Comparison of ENCODE assay signal across 8 cellular contexts in genomic region chr11:84384637-84385227, GRCh38.
DNase-seq lines count a peak whose midpoint lies in the region; ATAC-seq and TF ChIP-seq lines count a peak whose summit lies in the region.

No MANE protein-coding gene starts in this region.

- no peak for TF ChIP-seq EP300 in gastroesophageal sphincter (IDR thresholded peaks at IDR 0.05)

- H3K27me3 Mint-ChIP-seq in activated naive CD4-positive, alpha-beta T cell treated with anti-CD3 and anti-CD28 coated beads for 36 hours (ENCODE audit: low read depth): no peaks in the 10 kb centered on the region
- H3K27me3 Mint-ChIP-seq in activated T-helper 1 cell treated with anti-CD3 and anti-CD28 coated beads, Interleukin-12 subunit alpha, Interleukin-12 subunit beta, Interleukin-2, Interleukin-4 antibody, amounts not matched to agents 30 ng/mL and 10 ng/mL and 1 ng/mL, durations not matched to agents 14 hours and 24 hours and 36 hours (ENCODE audit: insufficient read depth): no peaks in the 10 kb centered on the region

- DNase-seq in activated naive CD4-positive, alpha-beta T cell treated with anti-CD3 and anti-CD28 coated beads for 36 hours: peak; percentile 51
- no peak for DNase-seq in activated naive CD4-positive, alpha-beta T cell treated with anti-CD3 and anti-CD28 coated beads, Interleukin-2, amount 50 U/mL, for 16 hours
- DNase-seq in LHCN-M2 (ENCODE audit: low read depth) (peak; percentile 9), posterior cingulate gyrus (peak in 6 of 10 donors; percentile 33 to 69 (median 58))
- DNase-seq in activated T-helper 1 cell treated with anti-CD3 and anti-CD28 coated beads, Interleukin-12 subunit alpha, Interleukin-12 subunit beta, Interleukin-2, Interleukin-4 antibody, amounts not matched to agents 30 ng/mL and 10 ng/mL and 1 ng/mL, durations not matched to agents 14 hours and 24 hours and 36 hours (ENCODE audit: low spot score): no peak

- 29 to 51% methylated on average over 4 of the region's 4 CpGs for WGBS in gastroesophageal sphincter (ENCODE audit: low coverage in 1 of 2), 2 donors

- peaks cover 0 to 15% (median 0%) of the 10 kb centered on the region in 3 donors for H3K4me1 ChIP-seq in gastroesophageal sphincter

- H3K9me3 Mint-ChIP-seq in activated naive CD4-positive, alpha-beta T cell treated with anti-CD3 and anti-CD28 coated beads for 36 hours: no peaks in the 10 kb centered on the region
- no peaks in the 10 kb centered on the region for H3K9me3 Mint-ChIP-seq in activated T-helper 1 cell treated with anti-CD3 and anti-CD28 coated beads, Interleukin-12 subunit alpha, Interleukin-12 subunit beta, Interleukin-2, Interleukin-4 antibody, amounts not matched to agents 30 ng/mL and 10 ng/mL and 1 ng/mL, durations not matched to agents 14 hours and 24 hours and 36 hours

- no peaks in the 10 kb centered on the region for H3K36me3 Mint-ChIP-seq in activated naive CD4-positive, alpha-beta T cell treated with anti-CD3 and anti-CD28 coated beads for 36 hours (ENCODE audit: low read depth)
- H3K36me3 Mint-ChIP-seq in activated T-helper 1 cell treated with anti-CD3 and anti-CD28 coated beads, Interleukin-12 subunit alpha, Interleukin-12 subunit beta, Interleukin-2, Interleukin-4 antibody, amounts not matched to agents 30 ng/mL and 10 ng/mL and 1 ng/mL, durations not matched to agents 14 hours and 24 hours and 36 hours (ENCODE audit: low read depth): no peaks in the 10 kb centered on the region

- no peaks in the 10 kb centered on the region for H3K27me3 ChIP-seq in gastroesophageal sphincter

- TF ChIP-seq POLR2A in gastroesophageal sphincter (IDR thresholded peaks at IDR 0.05): no peak

- no peak overlapping the region for H3K4me3 ChIP-seq in gastroesophageal sphincter

- TF ChIP-seq CTCF in VCaP (conservative IDR thresholded peaks at IDR 0.05): peak; percentile 93
- TF ChIP-seq CTCF in gastroesophageal sphincter (IDR thresholded peaks at IDR 0.05): peak; percentile 66 to 77 (median 70)

- H3K27ac ChIP-seq in VCaP (no peak overlapping the region), gastroesophageal sphincter (no peak overlapping the region)

- CTCF ChIA-PET in activated naive CD4-positive, alpha-beta T cell treated with anti-CD3 and anti-CD28 coated beads for 36 hours (lab: Charles Lee): interaction anchor here (0.8 to 1.1 kb wide), 2 partner anchors 10 to 179 kb away, joined by 3 to 4 read pairs; no protein-coding TSS in a partner anchor

- intact Hi-C loops in activated naive CD4-positive, alpha-beta T cell treated with anti-CD3 and anti-CD28 coated beads for 36 hours (cut with micrococcal nuclease): loop anchor here (1.0 to 10.0 kb wide), 4 partner anchors 180 to 1210 kb away; no protein-coding TSS in a partner anchor
- intact Hi-C loops in posterior cingulate gyrus (cut with DNase I): loop anchor here (5.0 kb wide), 2 partner anchors 138 to 547 kb away; no protein-coding TSS in a partner anchor
- intact Hi-C loops in activated T-helper 1 cell treated with anti-CD3 and anti-CD28 coated beads, Interleukin-12 subunit alpha, Interleukin-12 subunit beta, Interleukin-2, Interleukin-4 antibody, amounts not matched to agents 30 ng/mL and 10 ng/mL and 1 ng/mL, durations not matched to agents 14 hours and 24 hours and 36 hours (cut with micrococcal nuclease): loop anchor here (2.0 kb wide), 1 partner anchor 180 kb away; no protein-coding TSS in a partner anchor

- H3K27ac Mint-ChIP-seq in activated naive CD4-positive, alpha-beta T cell treated with anti-CD3 and anti-CD28 coated beads for 36 hours: no peak overlapping the region
- no peak overlapping the region for H3K27ac Mint-ChIP-seq in activated T-helper 1 cell treated with anti-CD3 and anti-CD28 coated beads, Interleukin-12 subunit alpha, Interleukin-12 subunit beta, Interleukin-2, Interleukin-4 antibody, amounts not matched to agents 30 ng/mL and 10 ng/mL and 1 ng/mL, durations not matched to agents 14 hours and 24 hours and 36 hours

- no peaks in the 10 kb centered on the region for H3K4me1 Mint-ChIP-seq in activated naive CD4-positive, alpha-beta T cell treated with anti-CD3 and anti-CD28 coated beads for 36 hours (ENCODE audit: low read depth)
- H3K4me1 Mint-ChIP-seq in activated T-helper 1 cell treated with anti-CD3 and anti-CD28 coated beads, Interleukin-12 subunit alpha, Interleukin-12 subunit beta, Interleukin-2, Interleukin-4 antibody, amounts not matched to agents 30 ng/mL and 10 ng/mL and 1 ng/mL, durations not matched to agents 14 hours and 24 hours and 36 hours (ENCODE audit: low read depth): no peaks in the 10 kb centered on the region

- no peaks in the 10 kb centered on the region for H3K36me3 ChIP-seq in gastroesophageal sphincter

- ATAC-seq in GM21423 (IDR thresholded peaks at IDR 0.05; ENCODE audit: unreplicated experiment) (peak; percentile 68), gastroesophageal sphincter (no peak)

- no peaks in the 10 kb centered on the region for H3K9me3 ChIP-seq in gastroesophageal sphincter

- H3K4me3 Mint-ChIP-seq in activated naive CD4-positive, alpha-beta T cell treated with anti-CD3 and anti-CD28 coated beads for 36 hours: no peak overlapping the region
- H3K4me3 Mint-ChIP-seq in activated T-helper 1 cell treated with anti-CD3 and anti-CD28 coated beads, Interleukin-12 subunit alpha, Interleukin-12 subunit beta, Interleukin-2, Interleukin-4 antibody, amounts not matched to agents 30 ng/mL and 10 ng/mL and 1 ng/mL, durations not matched to agents 14 hours and 24 hours and 36 hours: no peak overlapping the region

Comparison
In these comparisons a context has a peak if more than half of its experiments do, and no peak if none do; other contexts are left out.
1. DNase-seq: peak in activated naive CD4-positive, alpha-beta T cell treated with anti-CD3 and anti-CD28 coated beads for 36 hours (single experiment), LHCN-M2 (single experiment) and posterior cingulate gyrus (6 of 10); none in activated naive CD4-positive, alpha-beta T cell treated with anti-CD3 and anti-CD28 coated beads, Interleukin-2, amount 50 U/mL, for 16 hours (single experiment) and activated T-helper 1 cell treated with anti-CD3 and anti-CD28 coated beads, Interleukin-12 subunit alpha, Interleukin-12 subunit beta, Interleukin-2, Interleukin-4 antibody, amounts not matched to agents 30 ng/mL and 10 ng/mL and 1 ng/mL, durations not matched to agents 14 hours and 24 hours and 36 hours (single experiment).